ENCODE assay signal across 8 cellular contexts in genomic region chr1:239308701-239309333, GRCh38.
DNase-seq lines count a peak whose midpoint lies in the region; FAIRE-seq lines count a peak whose summit lies in the region.

No MANE protein-coding gene starts in this region.

- no peaks in the 10 kb centered on the region for H3K4me1 Mint-ChIP-seq in activated CD4-positive, alpha-beta memory T cell treated with anti-CD3 and anti-CD28 coated beads for 36 hours (ENCODE audit: low read depth)

- H3K27ac Mint-ChIP-seq in activated CD4-positive, alpha-beta memory T cell treated with anti-CD3 and anti-CD28 coated beads for 36 hours, result no peak overlapping the region

- CTCF ChIA-PET in activated CD4-positive, alpha-beta memory T cell treated with anti-CD3 and anti-CD28 coated beads for 36 hours (lab: Charles Lee), result interaction anchor here (0.7 to 1.4 kb wide), 5 partner anchors 8 to 589 kb away, joined by 3 to 5 read pairs (median 3); no protein-coding TSS in a partner anchor

- in situ Hi-C loops in KBM-7 (cut with MboI; ENCODE audit: low pct_unique_long_range_greater_than_20kb, low sequenced_read_pairs), result no loop called here

- H3K27me3 Mint-ChIP-seq in activated CD4-positive, alpha-beta memory T cell treated with anti-CD3 and anti-CD28 coated beads for 36 hours, result peaks cover 2% of the 10 kb centered on the region

- no peaks in the 10 kb centered on the region for H3K9me3 Mint-ChIP-seq in activated CD4-positive, alpha-beta memory T cell treated with anti-CD3 and anti-CD28 coated beads for 36 hours

- H3K4me3 Mint-ChIP-seq in activated CD4-positive, alpha-beta memory T cell treated with anti-CD3 and anti-CD28 coated beads for 36 hours, result no peak overlapping the region

- intact Hi-C loops in activated CD4-positive, alpha-beta memory T cell treated with anti-CD3 and anti-CD28 coated beads for 36 hours (cut with micrococcal nuclease), result loop anchor here (1.0 to 2.0 kb wide), 2 partner anchors 510 to 590 kb away; no protein-coding TSS in a partner anchor

- peak; percentile 58 for DNase-seq in activated CD8-positive, alpha-beta memory T cell treated with anti-CD3 and anti-CD28 coated beads for 24 hours
- DNase-seq in activated CD8-positive, alpha-beta memory T cell treated with anti-CD3 and anti-CD28 coated beads, Interleukin-2, amount 50 U/mL, for 4 hours, result no peak
- DNase-seq in KBM-7 (peak; percentile 57), kidney tubule cell (ENCODE audit: low spot score) (peak; percentile 28), urothelium cell line (ENCODE audit: low spot score) (peak; percentile 8), NCI-H128 (lab: John Stamatoyannopoulos, UW; ENCODE audit: unreplicated experiment) (no peak), NCI-H2107 (lab: John Stamatoyannopoulos, UW) (no peak)
- peak; percentile 34 for DNase-seq in activated CD4-positive, alpha-beta memory T cell treated with anti-CD3 and anti-CD28 coated beads for 36 hours

- H3K36me3 Mint-ChIP-seq in activated CD4-positive, alpha-beta memory T cell treated with anti-CD3 and anti-CD28 coated beads for 36 hours, result no peaks in the 10 kb centered on the region

- POLR2A ChIA-PET in activated CD4-positive, alpha-beta memory T cell treated with anti-CD3 and anti-CD28 coated beads for 36 hours (lab: Charles Lee), result no interaction called here

- FAIRE-seq in urothelium cell line (lab: Jason Lieb, UNC), result no peak

Comparison
In these comparisons a context has a peak if more than half of its experiments do, and no peak if none do; other contexts are left out.
1. DNase-seq: peak in activated CD8-positive, alpha-beta memory T cell treated with anti-CD3 and anti-CD28 coated beads for 24 hours (single experiment), KBM-7 (single experiment), activated CD4-positive, alpha-beta memory T cell treated with anti-CD3 and anti-CD28 coated beads for 36 hours (single experiment), kidney tubule cell (single experiment) and urothelium cell line (single experiment); none in activated CD8-positive, alpha-beta memory T cell treated with anti-CD3 and anti-CD28 coated beads, Interleukin-2, amount 50 U/mL, for 4 hours (single experiment), NCI-H128 (single experiment) and NCI-H2107 (single experiment).